25 cellular contexts compared by ENCODE assay signal in the genomic region with DNA sequence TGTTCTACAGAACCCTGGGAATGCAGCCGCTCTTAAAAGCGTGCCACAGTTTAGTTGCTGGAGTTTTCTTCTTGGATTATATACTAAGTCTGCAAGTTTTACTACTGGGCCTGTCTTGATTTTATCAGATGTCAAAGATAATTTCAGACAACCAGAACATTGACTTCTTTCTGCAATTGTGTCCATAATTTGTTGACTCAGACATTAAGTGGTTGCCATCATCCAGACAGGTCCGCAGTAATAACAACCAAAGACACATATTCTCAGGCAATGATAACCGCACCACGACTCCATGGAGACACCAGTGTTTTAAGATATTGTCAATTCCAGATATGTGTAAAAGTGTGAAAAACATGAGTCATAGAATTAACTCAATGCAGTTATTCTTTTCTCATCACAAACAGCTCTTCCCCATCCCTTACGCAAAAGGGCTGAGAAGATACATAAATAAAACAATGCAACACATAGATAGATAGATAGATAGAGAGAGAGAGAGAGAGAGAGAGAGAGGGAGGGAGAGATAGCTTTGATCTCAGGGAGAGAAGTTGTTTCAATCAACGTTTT.
"Had no signal": no experiment of that assay in that cellular context is flagged by ENCODE, and none has a peak within 500 bp of the region (broad histone marks: within the 10 kb centered on the region; RNA-seq: fewer than 3 reads in every experiment).

No MANE protein-coding gene starts in this region.

- H3K4me1 Mint-ChIP-seq: nephron progenitor cell had no signal

- DNase-seq: activated B cell treated with CpG ODN at 0.5 μM for 24 hours; activated CD4-positive, alpha-beta T cell treated with anti-CD3 and anti-CD28 coated beads for 36 hours; activated CD4-positive, alpha-beta T cell treated with anti-CD3 and anti-CD28 coated beads, Interleukin-2, amount 50 U/mL, for 4 hours; activated CD8-positive, alpha-beta memory T cell treated with anti-CD3 and anti-CD28 coated beads, Interleukin-2, amount 50 U/mL, for 48 hours; activated naive CD4-positive, alpha-beta T cell; activated T-cell treated with anti-CD3 and anti-CD28 coated beads, Interleukin-2, amount 50 U/mL, for 4 hours; adrenal gland; colonic mucosa; esophagus squamous epithelium; heart right ventricle; islet precursor cell; left cardiac atrium; mesendoderm; mucosa of descending colon; nephron progenitor cell; occipital lobe; posterior cingulate gyrus; sigmoid colon; stimulated activated CD4-positive, alpha-beta T cell treated with anti-CD3 and anti-CD28 coated beads, Interleukin-4, amount 100 ng/mL, for 24 hours; stimulated activated naive CD8-positive, alpha-beta T cell treated with anti-CD3 and anti-CD28 coated beads, Interleukin-15, Interleukin-2, amounts not matched to agents 100 U/mL and 50 U/mL, for 24 hours; T-helper 17 cell; upper lobe of left lung had no signal

- H3K4me3 ChIP-seq: adrenal gland, breast epithelium, colonic mucosa, esophagus squamous epithelium, heart right ventricle, mucosa of descending colon, sigmoid colon, upper lobe of left lung had no signal

- H3K36me3 Mint-ChIP-seq: activated naive CD8-positive, alpha-beta T cell had no signal

- H3K4me1 ChIP-seq: colonic mucosa had no signal

- H3K9me3 Mint-ChIP-seq: activated T-cell treated with anti-CD3 and anti-CD28 coated beads, Interleukin-2, amount 50 U/mL, for 4 hours; activated T-helper 2 cell treated with anti-CD3 and anti-CD28 coated beads, Interferon-gamma antibody, Interleukin-2, Interleukin-4, amounts not matched to agents 10 μg/mL and 5 μg/mL and 100 μg/mL, durations not matched to agents 14 hours and 24 hours and 36 hours; nephron progenitor cell had no signal

- H3K27ac ChIP-seq: adrenal gland, breast epithelium, colonic mucosa, esophagus squamous epithelium, heart right ventricle, sigmoid colon, upper lobe of left lung had no signal

- H3K9me3 ChIP-seq: adrenal gland, breast epithelium, colonic mucosa, esophagus squamous epithelium, heart right ventricle, mucosa of descending colon, sigmoid colon, upper lobe of left lung had no signal

- H3K36me3 ChIP-seq: adrenal gland, breast epithelium, colonic mucosa, esophagus squamous epithelium, heart right ventricle, sigmoid colon, upper lobe of left lung had no signal

- H3K4me3 Mint-ChIP-seq: activated B cell treated with CpG ODN at 0.5 μM for 24 hours; activated CD4-positive, alpha-beta T cell treated with anti-CD3 and anti-CD28 coated beads for 36 hours; activated naive CD8-positive, alpha-beta T cell; activated T-cell treated with anti-CD3 and anti-CD28 coated beads, Interleukin-2, amount 50 U/mL, for 4 hours; nephron progenitor cell; T-helper 17 cell had no signal

- H3K27ac Mint-ChIP-seq: activated B cell treated with CpG ODN at 0.5 μM for 24 hours; activated CD4-positive, alpha-beta T cell treated with anti-CD3 and anti-CD28 coated beads for 36 hours; activated naive CD8-positive, alpha-beta T cell; activated T-helper 2 cell treated with anti-CD3 and anti-CD28 coated beads, Interferon-gamma antibody, Interleukin-2, Interleukin-4, amounts not matched to agents 10 μg/mL and 5 μg/mL and 100 μg/mL, durations not matched to agents 14 hours and 24 hours and 36 hours; nephron progenitor cell; T-helper 17 cell had no signal
